ENCODE assay signal across 16 cellular contexts in the genomic region with DNA sequence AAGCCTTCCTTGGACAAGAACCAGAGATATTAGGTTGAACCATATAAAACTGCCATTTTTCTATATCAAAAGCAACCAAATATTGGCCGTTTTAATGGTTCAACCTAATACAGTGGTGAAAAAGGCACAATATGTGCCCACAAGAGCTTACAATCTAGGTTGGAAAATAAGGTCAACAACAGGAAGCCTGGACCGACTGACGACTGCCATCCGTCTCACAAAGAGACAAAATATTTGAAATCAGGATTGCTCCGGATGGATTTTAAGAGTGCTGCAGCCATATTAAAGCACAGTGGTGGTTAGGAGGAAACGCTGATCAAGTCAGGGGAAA. TPM values are rescaled to one million over a fixed set of nuclear protein-coding genes. Genes with fewer than 3 reads are reported as not detected.
DNase-seq lines count a peak whose midpoint lies in the region; ATAC-seq and TF ChIP-seq lines count a peak whose summit lies in the region.
"Had no signal": no experiment of that assay in that cellular context is flagged by ENCODE, and none has a peak within 500 bp of the region (broad histone marks: within the 10 kb centered on the region; RNA-seq: fewer than 3 reads in every experiment).

No MANE protein-coding gene starts in this region.

- no peaks in the 10 kb centered on the region for H3K36me3 ChIP-seq in BLaER1
- no peaks in the 10 kb centered on the region for H3K36me3 ChIP-seq in DOHH2 (ENCODE audit: control insufficient read depth, low read length)
- no peaks in the 10 kb centered on the region for H3K36me3 ChIP-seq in mucosa of descending colon (ENCODE audit: low read depth)
- no peaks in the 10 kb centered on the region for H3K36me3 ChIP-seq in body of pancreas (replicated peaks in 1 of 2; ENCODE audit: insufficient read depth in 1 of 2, low read depth in 2 of 2)
- H3K36me3 ChIP-seq: SJCRH30, tibial artery had no signal

- no peaks in the 10 kb centered on the region for H3K27me3 ChIP-seq in BLaER1
- H3K27me3 ChIP-seq in DOHH2 (ENCODE audit: control insufficient read depth, low read length) = peaks cover 14% of the 10 kb centered on the region
- no peaks in the 10 kb centered on the region for H3K27me3 ChIP-seq in body of pancreas
- H3K27me3 ChIP-seq: SJCRH30 had no signal

- intact Hi-C loops in mucosa of descending colon (cut with DNase I, micrococcal nuclease) = loop anchor here (5.0 to 10.0 kb wide), 3 partner anchors 141 to 213 kb away; no protein-coding TSS in a partner anchor
- intact Hi-C loops in body of pancreas (cut with DNase I) = loop anchor here (10.0 kb wide), 2 partner anchors 49 to 201 kb away; a partner anchor contains a TSS

- H3K36me3 Mint-ChIP-seq in activated naive CD8-positive, alpha-beta T cell treated with anti-CD3 and anti-CD28 coated beads, Interleukin-2, amount 50 U/mL, for 24 hours (ENCODE audit: low read depth) = no peaks in the 10 kb centered on the region
- H3K36me3 Mint-ChIP-seq: activated naive CD4-positive, alpha-beta T cell treated with anti-CD3 and anti-CD28 coated beads, Interleukin-2, amount 50 U/mL, for 72 hours; natural killer cell had no signal

- no peaks in the 10 kb centered on the region for H3K79me2 ChIP-seq in DOHH2 (ENCODE audit: control insufficient read depth, low read length)

- H3K4me2 ChIP-seq in BLaER1 = peak overlapping the region; percentile 59
- H3K4me2 ChIP-seq in DOHH2 (ENCODE audit: low read length) = peak overlapping the region; percentile 82

- H3K9me3 Mint-ChIP-seq in activated naive CD8-positive, alpha-beta T cell treated with anti-CD3 and anti-CD28 coated beads, Interleukin-2, amount 50 U/mL, for 24 hours = no peaks in the 10 kb centered on the region
- H3K9me3 Mint-ChIP-seq: activated naive CD4-positive, alpha-beta T cell treated with anti-CD3 and anti-CD28 coated beads, Interleukin-2, amount 50 U/mL, for 72 hours; natural killer cell had no signal

- TF ChIP-seq POLR2A in body of pancreas (IDR thresholded peaks at IDR 0.05) = no peak

- H3K9ac ChIP-seq in BLaER1 = no peak overlapping the region

- H4K20me1 ChIP-seq in BLaER1 = no peaks in the 10 kb centered on the region
- no peaks in the 10 kb centered on the region for H4K20me1 ChIP-seq in DOHH2 (ENCODE audit: control insufficient read depth, insufficient read depth, low read depth, low read length)

- H3K4me1 Mint-ChIP-seq in activated naive CD8-positive, alpha-beta T cell treated with anti-CD3 and anti-CD28 coated beads, Interleukin-2, amount 50 U/mL, for 24 hours = peaks cover 26% of the 10 kb centered on the region

- no peaks in the 10 kb centered on the region for H3K9me2 ChIP-seq in DOHH2 (replicated peaks; ENCODE audit: control insufficient read depth, low read length)

- in situ Hi-C loops in GM13977 (cut with MboI; ENCODE audit: low pct_unique_long_range_greater_than_20kb, low sequenced_read_pairs, unreplicated experiment) = loop anchor here (10.0 kb wide), 1 partner anchor 201 kb away; no protein-coding TSS in a partner anchor

- no peak overlapping the region for H3K27ac Mint-ChIP-seq in activated naive CD8-positive, alpha-beta T cell treated with anti-CD3 and anti-CD28 coated beads, Interleukin-2, amount 50 U/mL, for 24 hours
- H3K27ac Mint-ChIP-seq: natural killer cell had no signal

- H3K27ac ChIP-seq in BLaER1 (no peak overlapping the region), DOHH2 (ENCODE audit: low read depth, low read length) (no peak overlapping the region), body of pancreas (no peak overlapping the region)
- H3K27ac ChIP-seq: SJCRH30, tibial artery had no signal

- H3K4me3 Mint-ChIP-seq in activated naive CD8-positive, alpha-beta T cell treated with anti-CD3 and anti-CD28 coated beads, Interleukin-2, amount 50 U/mL, for 24 hours = peak overlapping the region; percentile 30
- H3K4me3 Mint-ChIP-seq: natural killer cell had no signal

- H3K27me3 Mint-ChIP-seq in activated naive CD8-positive, alpha-beta T cell treated with anti-CD3 and anti-CD28 coated beads, Interleukin-2, amount 50 U/mL, for 24 hours = peaks cover 38% of the 10 kb centered on the region

- no peaks in the 10 kb centered on the region for H3F3A ChIP-seq in DOHH2 (ENCODE audit: control insufficient read depth, insufficient read depth)

- WGBS in body of pancreas, 2 donors = 34 to 36% methylated on average over 6 of the region's 6 CpGs

- no peak for ATAC-seq in activated naive CD8-positive, alpha-beta T cell treated with anti-CD3 and anti-CD28 coated beads, Interleukin-2, amount 50 U/mL, for 24 hours
- ATAC-seq in mucosa of descending colon (no peak), body of pancreas (no peak)

- H3K9me3 ChIP-seq in BLaER1 (no peaks in the 10 kb centered on the region), DOHH2 (ENCODE audit: control insufficient read depth, insufficient read depth, low read length) (no peaks in the 10 kb centered on the region), mucosa of descending colon (no peaks in the 10 kb centered on the region), body of pancreas (no peaks in the 10 kb centered on the region)
- H3K9me3 ChIP-seq: SJCRH30, tibial artery had no signal

- H3K4me3 ChIP-seq in BLaER1 (no peak overlapping the region), DOHH2 (ENCODE audit: low read length) (peak overlapping the region; percentile 66), mucosa of descending colon (no peak overlapping the region), body of pancreas (no peak overlapping the region)
- H3K4me3 ChIP-seq: SJCRH30, tibial artery had no signal

- TF ChIP-seq CTCF in DOHH2 (IDR thresholded peaks at IDR 0.05; ENCODE audit: low read depth, low read length, poor library complexity, severe bottlenecking) = no peak
- TF ChIP-seq CTCF in GM13977 (IDR thresholded peaks at IDR 0.05; ENCODE audit: extremely low read depth, insufficient read depth, missing control alignments) = no peak
- no peak for TF ChIP-seq CTCF in mucosa of descending colon (IDR thresholded peaks at IDR 0.05)
- TF ChIP-seq CTCF in body of pancreas (IDR thresholded peaks at IDR 0.05) = no peak

- H3K4me1 ChIP-seq in BLaER1 (peaks cover 20% of the 10 kb centered on the region), DOHH2 (ENCODE audit: control insufficient read depth, low read length) (peaks cover 22% of the 10 kb centered on the region), mucosa of descending colon (ENCODE audit: low read depth) (peaks cover 5% of the 10 kb centered on the region), body of pancreas (peaks cover 7% of the 10 kb centered on the region)
- H3K4me1 ChIP-seq: SJCRH30 had no signal

- no peak for DNase-seq in activated naive CD8-positive, alpha-beta T cell treated with anti-CD3 and anti-CD28 coated beads, Interleukin-2, amount 50 U/mL, for 24 hours
- no peak for DNase-seq in GM13977 (ENCODE audit: low spot score)
- DNase-seq in mucosa of descending colon = no peak
- no peak for DNase-seq in body of pancreas
- DNase-seq: NCI-H2171 had no signal

RNA-seq across cellular contexts. Expression of a gene that starts 1.4 kb away (rescaled TPM):
- total RNA-seq in mucosa of descending colon (not detected), body of pancreas (not detected)
- total RNA-seq: cardiac septum, fibroblast of villous mesenchyme, H4, left ventricle myocardium superior, natural killer cell, renal cortical epithelial cell, SJCRH30 had no signal

RNA-seq across cellular contexts. Expression of a gene that starts 26.0 kb away (rescaled TPM):
- total RNA-seq in mucosa of descending colon (not detected), body of pancreas (not detected)
- total RNA-seq: activated naive CD4-positive, alpha-beta T cell treated with anti-CD3 and anti-CD28 coated beads, Interleukin-2, amount 50 U/mL, for 72 hours; cardiac septum; fibroblast of villous mesenchyme; H4; left ventricle myocardium superior; natural killer cell; renal cortical epithelial cell; SJCRH30 had no signal

RNA-seq across cellular contexts. Expression of a gene that starts 43.7 kb away (rescaled TPM):
- total RNA-seq in mucosa of descending colon (10 to 100 TPM; 32.2 to 45.7 (median 34.0) TPM), body of pancreas (10 to 100 TPM; 38.9 to 76.5 TPM)

RNA-seq across cellular contexts. Expression of a gene that starts 47.1 kb away (rescaled TPM):
- total RNA-seq in mucosa of descending colon = 10 to 100 TPM; 11.0 to 13.4 (median 12.6) TPM
- 10 to 100 TPM in 1 of 2 donors, 1 to 10 TPM in 1; 4.0 to 14.0 TPM for total RNA-seq in body of pancreas

RNA-seq across cellular contexts. Expression of a gene that starts 51.6 kb away (rescaled TPM):
- total RNA-seq in mucosa of descending colon = not detected
- not detected for total RNA-seq in body of pancreas
- total RNA-seq: activated naive CD4-positive, alpha-beta T cell treated with anti-CD3 and anti-CD28 coated beads, Interleukin-2, amount 50 U/mL, for 72 hours; cardiac septum; fibroblast of villous mesenchyme; H4; left ventricle myocardium superior; natural killer cell; SJCRH30 had no signal
